Comparison of ENCODE assay signal across 8 cellular contexts in the genomic region with DNA sequence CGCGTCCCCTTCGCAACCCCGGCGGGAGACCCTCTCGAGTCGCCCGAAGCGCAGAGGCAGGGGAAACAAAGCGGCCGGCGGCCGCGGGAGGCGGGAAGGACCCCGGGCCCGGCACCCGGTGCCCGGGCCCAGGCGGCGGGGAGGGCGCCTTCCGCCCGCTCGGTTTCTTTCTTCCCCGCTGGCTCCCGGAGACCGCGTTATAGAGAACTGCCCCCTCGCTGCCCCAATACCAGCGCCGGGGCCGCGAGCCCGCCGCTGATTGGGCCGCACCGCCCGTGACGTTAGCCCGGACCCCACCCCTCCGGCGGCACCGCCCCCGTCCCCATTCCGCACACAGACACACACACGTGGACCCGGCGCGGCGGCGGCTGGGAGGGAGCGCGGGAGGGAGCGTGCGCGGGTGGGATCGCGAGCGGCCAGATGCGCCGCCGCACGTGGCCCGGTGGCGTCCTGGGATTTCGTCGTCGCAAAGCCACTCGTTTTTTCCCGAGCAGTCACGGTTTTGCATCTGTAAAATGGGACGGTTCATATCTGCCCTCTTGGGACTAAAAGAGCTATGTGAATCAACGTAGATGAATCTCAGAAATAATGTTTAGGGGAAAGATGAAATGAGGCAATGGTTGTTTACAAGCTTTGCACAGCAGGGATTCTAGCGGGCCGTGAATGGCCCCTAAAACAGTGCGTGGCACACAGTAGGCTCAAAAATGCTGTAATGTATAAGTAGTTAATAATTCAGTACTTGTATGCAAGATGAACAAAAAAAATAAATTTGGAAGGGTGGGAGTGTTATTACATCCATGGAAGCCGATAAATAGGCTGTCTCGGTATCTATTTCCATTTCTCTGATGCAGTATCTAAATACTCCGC. TPM values are rescaled to one million over a fixed set of nuclear protein-coding genes. Genes with fewer than 3 reads are reported as not detected.
DNase-seq lines count a peak whose midpoint lies in the region; ATAC-seq and TF ChIP-seq lines count a peak whose summit lies in the region.

A gene (minus strand): TSS at position 209 of the 867 bp plus-strand sequence. CDS start 462 bp downstream, outside the sequence.

- H3K27ac ChIP-seq in 22Rv1, result peak within 1 kb of the TSS; percentile 61

- peak; percentile 79 to 90 for DNase-seq in NCI-H446 (lab: John Stamatoyannopoulos, UW)
- DNase-seq in activated CD4-positive, alpha-beta T cell treated with anti-CD3 and anti-CD28 coated beads for 1 hour, result peak; percentile 77
- peak; percentile 82 for DNase-seq in cerebellum (ENCODE audit: low spot score)
- peak; percentile 93 for DNase-seq in left kidney (ENCODE audit: low read depth, low spot score)
- peak; percentile 91 to 96 for DNase-seq in stimulated activated CD4-positive, alpha-beta T cell treated with anti-CD3 and anti-CD28 coated beads, Interleukin-2, amount 100 ng/mL, for 24 hours

- TF ChIP-seq CTCF in 22Rv1 (IDR thresholded peaks at IDR 0.05), result no peak

- ATAC-seq in GM18520 (IDR thresholded peaks at IDR 0.05; ENCODE audit: unreplicated experiment) (peak; percentile 45), HG03135 (IDR thresholded peaks at IDR 0.05; ENCODE audit: unreplicated experiment) (peak; percentile 55)

RNA-seq across cellular contexts. Expression of the gene that starts here (rescaled TPM):
- 0.82 TPM for total RNA-seq in cerebellum

Comparison
In these comparisons a context has a peak if more than half of its experiments do, and no peak if none do; other contexts are left out.
1. Peak in every context shown above with its lines: DNase-seq, ATAC-seq and H3K27ac ChIP-seq.
2. Peak in DNase-seq in cerebellum; RNA of the gene not detected or under 1 TPM.